ENCODE assay signal across 27 cellular contexts in the genomic region with DNA sequence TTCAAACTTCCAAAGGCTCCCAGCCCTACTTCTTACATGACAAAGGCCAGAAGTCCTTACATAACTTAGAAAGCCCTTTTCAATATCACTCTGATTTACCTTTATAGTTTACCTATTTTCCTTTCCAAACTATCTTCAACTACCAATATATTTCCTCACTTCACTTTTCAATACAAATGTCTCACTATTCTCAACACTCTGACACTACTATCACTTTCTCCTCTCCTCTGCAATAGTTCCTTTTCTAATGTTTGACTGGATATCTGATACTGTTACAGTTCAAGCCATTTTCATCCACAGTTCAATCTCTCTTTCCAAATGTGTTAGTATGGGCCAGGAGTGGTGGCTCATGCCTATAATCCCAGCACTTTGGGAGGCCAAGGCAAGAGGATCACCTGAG. TPM values are rescaled to one million over a fixed set of nuclear protein-coding genes. Genes with fewer than 3 reads are reported as not detected.
A peak's percentile ranks its signal among the peaks of the same experiment; 100 is the strongest.
DNase-seq lines count a peak whose midpoint lies in the region; ATAC-seq and TF ChIP-seq lines count a peak whose summit lies in the region.
"Had no signal": no experiment of that assay in that cellular context is flagged by ENCODE, and none has a peak within 500 bp of the region (broad histone marks: within the 10 kb centered on the region; RNA-seq: fewer than 3 reads in every experiment).

No MANE protein-coding gene starts in this region.

- H3K36me3 ChIP-seq in trophoblast cell (ENCODE audit: control insufficient read depth in 1 of 2, insufficient read depth in 2 of 2, low read length in 2 of 2), result peaks cover 18 to 21% of the 10 kb centered on the region in 2 experiments

- no peak overlapping the region for H4K12ac ChIP-seq in trophoblast cell (ENCODE audit: low read depth, low read length)

- TF ChIP-seq CTCF in WTC11 (IDR thresholded peaks at IDR 0.05) (no peak), glutamatergic neuron (IDR thresholded peaks at IDR 0.05; ENCODE audit: partially characterized antibody, unreplicated experiment) (no peak)

- no peak overlapping the region for H3K14ac ChIP-seq in trophoblast cell (ENCODE audit: low read length)

- H3K9me3 ChIP-seq in trophoblast cell (ENCODE audit: insufficient read depth, low read depth, low read length), result no peaks in the 10 kb centered on the region
- H3K9me3 ChIP-seq: esophagus muscularis mucosa, sigmoid colon, SJSA1 had no signal

- no peaks in the 10 kb centered on the region for H3K27me3 Mint-ChIP-seq in activated naive CD4-positive, alpha-beta T cell treated with anti-CD3 and anti-CD28 coated beads, Interleukin-2, amount 50 U/mL, for 24 hours
- H3K27me3 Mint-ChIP-seq in WTC11 (ENCODE audit: low read depth) (no peaks in the 10 kb centered on the region), glutamatergic neuron (ENCODE audit: unreplicated experiment) (no peaks in the 10 kb centered on the region)
- H3K27me3 Mint-ChIP-seq: activated CD8-positive, alpha-beta memory T cell treated with anti-CD3 and anti-CD28 coated beads, Interleukin-2, amount 10 ng/mL, durations not matched to agents 7 days and 5 days; progenitor cell of endocrine pancreas; stimulated activated naive CD8-positive, alpha-beta T cell treated with anti-CD3 and anti-CD28 coated beads, Interleukin-15, Interleukin-2, amounts not matched to agents 100 ng/mL and 50 ng/mL, for 24 hours had no signal

- H3K36me3 Mint-ChIP-seq in activated naive CD4-positive, alpha-beta T cell treated with anti-CD3 and anti-CD28 coated beads, Interleukin-2, amount 50 U/mL, for 24 hours, result peaks cover 4% of the 10 kb centered on the region
- H3K36me3 Mint-ChIP-seq in WTC11 (peaks cover 6% of the 10 kb centered on the region), glutamatergic neuron (ENCODE audit: unreplicated experiment) (no peaks in the 10 kb centered on the region)

- no peak overlapping the region for H3K23ac ChIP-seq in trophoblast cell (ENCODE audit: low read length)

- H3K4ac ChIP-seq in trophoblast cell (ENCODE audit: low read depth, low read length), result peak overlapping the region; percentile 39

- no peak overlapping the region for H3K4me2 ChIP-seq in trophoblast cell (ENCODE audit: low read length)

- ATAC-seq in WTC11 (no peak), HG02870 (IDR thresholded peaks at IDR 0.05; ENCODE audit: unreplicated experiment) (no peak), GM18520 (IDR thresholded peaks at IDR 0.05; ENCODE audit: unreplicated experiment) (no peak)
- ATAC-seq: activated CD8-positive, alpha-beta memory T cell treated with anti-CD3 and anti-CD28 coated beads, Interleukin-2, amount 10 ng/mL, durations not matched to agents 7 days and 5 days; left ventricle myocardium superior had no signal

- DNase-seq in activated naive CD4-positive, alpha-beta T cell treated with anti-CD3 and anti-CD28 coated beads, Interleukin-2, amount 50 U/mL, for 16 hours, result no peak
- no peak for DNase-seq in WTC11 (ENCODE audit: low spot score)
- DNase-seq in glutamatergic neuron, result no peak
- DNase-seq in trophoblast cell, result no peak
- no peak for DNase-seq in medulla oblongata (ENCODE audit: extremely low spot score)
- DNase-seq: activated CD4-positive, alpha-beta T cell treated with anti-CD3 and anti-CD28 coated beads for 48 hours; activated CD8-positive, alpha-beta memory T cell treated with anti-CD3 and anti-CD28 coated beads, Interleukin-2, amount 10 ng/mL, durations not matched to agents 7 days and 5 days; activated gamma-delta T cell; cortex of kidney; GM23248; hippocampal formation; left ventricle myocardium superior; NCI-H1048; NCI-H187 treated with DMSO at 0.1 percent for 48 hours; NCI-H526; sigmoid colon had no signal

- H3K27ac Mint-ChIP-seq in activated naive CD4-positive, alpha-beta T cell treated with anti-CD3 and anti-CD28 coated beads, Interleukin-2, amount 50 U/mL, for 24 hours, result no peak overlapping the region
- H3K27ac Mint-ChIP-seq in WTC11 (peak overlapping the region; percentile 66), glutamatergic neuron (ENCODE audit: unreplicated experiment) (no peak overlapping the region)
- H3K27ac Mint-ChIP-seq: activated CD8-positive, alpha-beta memory T cell treated with anti-CD3 and anti-CD28 coated beads, Interleukin-2, amount 10 ng/mL, durations not matched to agents 7 days and 5 days; progenitor cell of endocrine pancreas; stimulated activated naive CD8-positive, alpha-beta T cell treated with anti-CD3 and anti-CD28 coated beads, Interleukin-15, Interleukin-2, amounts not matched to agents 100 ng/mL and 50 ng/mL, for 24 hours had no signal

- peaks cover 64% of the 10 kb centered on the region for H3K4me1 Mint-ChIP-seq in activated naive CD4-positive, alpha-beta T cell treated with anti-CD3 and anti-CD28 coated beads, Interleukin-2, amount 50 U/mL, for 24 hours
- H3K4me1 Mint-ChIP-seq in WTC11, result peaks cover 50% of the 10 kb centered on the region
- peaks cover 11% of the 10 kb centered on the region for H3K4me1 Mint-ChIP-seq in glutamatergic neuron (ENCODE audit: low read depth, unreplicated experiment)

- no peak overlapping the region for H3K18ac ChIP-seq in trophoblast cell (ENCODE audit: low read length)

- H3K9me3 Mint-ChIP-seq in activated naive CD4-positive, alpha-beta T cell treated with anti-CD3 and anti-CD28 coated beads, Interleukin-2, amount 50 U/mL, for 24 hours, result no peaks in the 10 kb centered on the region
- no peaks in the 10 kb centered on the region for H3K9me3 Mint-ChIP-seq in WTC11
- peaks cover 2% of the 10 kb centered on the region for H3K9me3 Mint-ChIP-seq in glutamatergic neuron (ENCODE audit: unreplicated experiment)
- H3K9me3 Mint-ChIP-seq: stimulated activated naive CD8-positive, alpha-beta T cell treated with anti-CD3 and anti-CD28 coated beads, Interleukin-15, Interleukin-2, amounts not matched to agents 100 ng/mL and 50 ng/mL, for 24 hours had no signal

- H4K91ac ChIP-seq in trophoblast cell (ENCODE audit: low read depth, low read length), result no peak overlapping the region

- no peak overlapping the region for H3K27ac ChIP-seq in trophoblast cell (ENCODE audit: low read depth, low read length)
- H3K27ac ChIP-seq: C4-2B, cardiac muscle cell, esophagus muscularis mucosa, GM23248, sigmoid colon, SJSA1 had no signal

- no peak overlapping the region for H2AFZ ChIP-seq in trophoblast cell (ENCODE audit: insufficient read depth, low read length, poor library complexity)
- H2AFZ ChIP-seq: GM23248 had no signal

- no peak overlapping the region for H2AK5ac ChIP-seq in trophoblast cell (ENCODE audit: low read length)

- H3K27me3 ChIP-seq in trophoblast cell (ENCODE audit: insufficient read depth, low read length), result no peaks in the 10 kb centered on the region
- H3K27me3 ChIP-seq: cardiac muscle cell, esophagus muscularis mucosa, sigmoid colon, SJSA1 had no signal

- no peak overlapping the region for H4K8ac ChIP-seq in trophoblast cell (ENCODE audit: low read depth, low read length)

- peaks cover 6% of the 10 kb centered on the region for H3K79me1 ChIP-seq in trophoblast cell (ENCODE audit: low read length)

- no peak overlapping the region for H2BK120ac ChIP-seq in trophoblast cell (ENCODE audit: insufficient read depth, low read length, poor library complexity)

- peak overlapping the region; percentile 1 for H3K4me3 Mint-ChIP-seq in activated naive CD4-positive, alpha-beta T cell treated with anti-CD3 and anti-CD28 coated beads, Interleukin-2, amount 50 U/mL, for 24 hours
- peak overlapping the region; percentile 29 for H3K4me3 Mint-ChIP-seq in WTC11
- H3K4me3 Mint-ChIP-seq in glutamatergic neuron (ENCODE audit: unreplicated experiment), result peak overlapping the region; percentile 26
- H3K4me3 Mint-ChIP-seq: activated CD8-positive, alpha-beta memory T cell treated with anti-CD3 and anti-CD28 coated beads, Interleukin-2, amount 10 ng/mL, durations not matched to agents 7 days and 5 days; stimulated activated naive CD8-positive, alpha-beta T cell treated with anti-CD3 and anti-CD28 coated beads, Interleukin-15, Interleukin-2, amounts not matched to agents 100 ng/mL and 50 ng/mL, for 24 hours had no signal

- peaks cover 29% of the 10 kb centered on the region for H3K79me2 ChIP-seq in trophoblast cell (ENCODE audit: control insufficient read depth, insufficient read depth, low read length, poor library complexity)

- no peak overlapping the region for H2BK12ac ChIP-seq in trophoblast cell (ENCODE audit: low read length)

- H2BK5ac ChIP-seq in trophoblast cell (ENCODE audit: low read depth, low read length, poor library complexity), result no peak overlapping the region

- CTCF ChIA-PET in WTC11 (lab: Charles Lee), result interaction anchor here (0.7 to 3.9 kb wide), 7 partner anchors 61 to 181 kb away, joined by 3 to 17 read pairs (median 3); a partner anchor contains a TSS

- no peak overlapping the region for H3K9ac ChIP-seq in trophoblast cell (ENCODE audit: low read length)
- H3K9ac ChIP-seq: GM23248 had no signal

- H3K4me1 ChIP-seq in trophoblast cell (ENCODE audit: control insufficient read depth in 1 of 2, insufficient read depth in 2 of 2, low read length in 2 of 2), result peaks cover 2 to 7% of the 10 kb centered on the region in 2 experiments

- H3K4me3 ChIP-seq in trophoblast cell (ENCODE audit: low read depth, low read length), result no peak overlapping the region
- H3K4me3 ChIP-seq: cardiac muscle cell, esophagus muscularis mucosa, GM23248, sigmoid colon, SJSA1 had no signal

- POLR2A ChIA-PET in WTC11 (lab: Charles Lee), result interaction anchor here (1.0 kb wide), 1 partner anchor 71 kb away, joined by 3 read pairs; no protein-coding TSS in a partner anchor

TF ChIP-seq in WTC11, 78 proteins besides CTCF, POLR2A, EP300 and RAD21 (continues in another document):
- TF ChIP-seq, protein P1, sequence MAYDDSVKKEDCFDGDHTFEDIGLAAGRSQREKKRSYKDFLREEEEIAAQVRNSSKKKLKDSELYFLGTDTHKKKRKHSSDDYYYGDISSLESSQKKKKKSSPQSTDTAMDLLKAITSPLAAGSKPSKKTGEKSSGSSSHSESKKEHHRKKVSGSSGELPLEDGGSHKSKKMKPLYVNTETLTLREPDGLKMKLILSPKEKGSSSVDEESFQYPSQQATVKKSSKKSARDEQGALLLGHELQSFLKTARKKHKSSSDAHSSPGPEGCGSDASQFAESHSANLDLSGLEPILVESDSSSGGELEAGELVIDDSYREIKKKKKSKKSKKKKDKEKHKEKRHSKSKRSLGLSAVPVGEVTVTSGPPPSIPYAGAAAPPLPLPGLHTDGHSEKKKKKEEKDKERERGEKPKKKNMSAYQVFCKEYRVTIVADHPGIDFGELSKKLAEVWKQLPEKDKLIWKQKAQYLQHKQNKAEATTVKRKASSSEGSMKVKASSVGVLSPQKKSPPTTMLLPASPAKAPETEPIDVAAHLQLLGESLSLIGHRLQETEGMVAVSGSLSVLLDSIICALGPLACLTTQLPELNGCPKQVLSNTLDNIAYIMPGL (CRISPR knock-in tag; IDR thresholded peaks at IDR 0.05), result no peak

RNA-seq across cellular contexts. Expression of a gene that starts 3.3 kb away (rescaled TPM):
- 98.3 to 102 TPM (median 100 TPM) in 3 replicates for total RNA-seq in WTC11 (2021)
- total RNA-seq in glutamatergic neuron (ENCODE audit: unreplicated experiment), result 98.7 TPM
- polyA plus RNA-seq in trophoblast cell (2013), result 174 and 182 TPM in 2 replicates

RNA-seq across cellular contexts. Expression of a gene that starts 3.6 kb away (rescaled TPM):
- total RNA-seq in WTC11 (2021) (32.9 to 37.9 TPM (median 34.8 TPM) in 3 replicates), glutamatergic neuron (ENCODE audit: unreplicated experiment) (47.6 TPM)
- polyA plus RNA-seq in trophoblast cell (2013), result 105 and 118 TPM in 2 replicates

RNA-seq across cellular contexts. Expression of a gene that starts 15.1 kb away (rescaled TPM):
- total RNA-seq in WTC11 (2021), result 32.1 to 34.5 TPM (median 34.1 TPM) in 3 replicates
- 37.6 TPM for total RNA-seq in glutamatergic neuron (ENCODE audit: unreplicated experiment)
- 18.9 and 19.5 TPM in 2 replicates for polyA plus RNA-seq in trophoblast cell (2013)

RNA-seq across cellular contexts. Expression of a gene that starts 28.5 kb away (rescaled TPM):
- total RNA-seq in WTC11 (2021) (0.98 to 1.6 TPM (median 1.0 TPM) in 3 replicates), glutamatergic neuron (ENCODE audit: unreplicated experiment) (not detected)
- 5.1 and 5.4 TPM in 2 replicates for polyA plus RNA-seq in trophoblast cell (2013)
- total RNA-seq: activated CD8-positive, alpha-beta memory T cell treated with anti-CD3 and anti-CD28 coated beads, Interleukin-2, amount 10 ng/mL, durations not matched to agents 7 days and 5 days; cardiac muscle cell; frontal cortex; T-helper 1 cell treated with Interleukin-12 subunit alpha and Interleukin-12 subunit beta and Interleukin-4 antibody, amounts not matched to agents 30 ng/mL and 1 ng/mL, for 36 hours had no signal
